Comparison of ENCODE assay signal across 10 cellular contexts in genomic region chr6:108945686-108946158, GRCh38.
DNase-seq lines count a peak whose midpoint lies in the region; ATAC-seq, FAIRE-seq and TF ChIP-seq lines count a peak whose summit lies in the region.
"Had no signal": no experiment of that assay in that cellular context is flagged by ENCODE, and none has a peak within 500 bp of the region (broad histone marks: within the 10 kb centered on the region; RNA-seq: fewer than 3 reads in every experiment).

No MANE protein-coding gene starts in this region.

- H3K27ac ChIP-seq in adrenal gland: peak overlapping the region; percentile 24 to 92 (median 76)
- H3K27ac ChIP-seq in heart right ventricle: peak overlapping the region; percentile 84 to 98 (median 92)
- peak overlapping the region; percentile 1 to 71 (median 56) for H3K27ac ChIP-seq in pancreas

- intact Hi-C loops in adrenal gland (cut with DNase I) (no loop called here), heart right ventricle (cut with DNase I) (loop anchor here in 6 of 10 donors (2.0 to 10.0 kb wide), 9 partner anchors 43 to 147 kb away; partner anchors contain the start of gene SESN1 (in 1 of the 6)), pancreas (cut with DNase I) (no loop called here)

- TF ChIP-seq CTCF in adrenal gland (IDR thresholded peaks at IDR 0.05) (no peak), heart right ventricle (IDR thresholded peaks at IDR 0.05) (no peak), pancreas (IDR thresholded peaks at IDR 0.05) (no peak)

- FAIRE-seq in pancreas (lab: Jason Lieb, UNC) (no peak), RCC 7860 (lab: Jason Lieb, UNC) (no peak)

- H3K36me3 ChIP-seq in adrenal gland (replicated peaks in 1 of 2): no peaks in the 10 kb centered on the region
- no peaks in the 10 kb centered on the region for H3K36me3 ChIP-seq in heart right ventricle
- no peaks in the 10 kb centered on the region for H3K36me3 ChIP-seq in pancreas
- H3K36me3 ChIP-seq: BE2C had no signal

- H3K4me1 Mint-ChIP-seq in activated T-cell treated with anti-CD3 and anti-CD28 coated beads, Interleukin-2, amount 50 U/mL, for 4 hours (ENCODE audit: low read depth): peaks cover 42% of the 10 kb centered on the region

- peak overlapping the region in 2 of 4 donors; percentile 2 to 14 for H3K4me3 ChIP-seq in adrenal gland
- H3K4me3 ChIP-seq in heart right ventricle: peak overlapping the region in 5 of 10 donors; percentile 11 to 30 (median 22)
- no peak overlapping the region for H3K4me3 ChIP-seq in pancreas

- H3K9me3 ChIP-seq in adrenal gland (replicated peaks in 1 of 3): no peaks in the 10 kb centered on the region
- H3K9me3 ChIP-seq in heart right ventricle: no peaks in the 10 kb centered on the region
- H3K9me3 ChIP-seq in pancreas: no peaks in the 10 kb centered on the region
- H3K9me3 ChIP-seq: BE2C had no signal

- DNase-seq in AG08395 (ENCODE audit: low spot score) (peak; percentile 58), adrenal gland (peak; percentile 85 to 94 (median 93)), heart right ventricle (peak; percentile 89 to 91), pancreas (peak; percentile 52 to 81 (median 66)), DMS153 treated with DMSO at 0.1 percent for 48 hours (lab: John Stamatoyannopoulos, UW; ENCODE audit: unreplicated experiment) (no peak), RCC 7860 (ENCODE audit: low spot score) (no peak)
- no peak for DNase-seq in activated T-cell treated with anti-CD3 and anti-CD28 coated beads, Interleukin-2, amount 50 U/mL, for 4 hours
- DNase-seq: BE2C; stimulated activated naive CD4-positive, alpha-beta T cell treated with Interleukin-2 at 50 U/mL for 16 hours had no signal

- TF ChIP-seq POLR2A in adrenal gland (IDR thresholded peaks at IDR 0.05): peak in 1 of 2 donors; percentile 49

- no peak overlapping the region for H3K4me3 Mint-ChIP-seq in activated T-cell treated with anti-CD3 and anti-CD28 coated beads, Interleukin-2, amount 50 U/mL, for 4 hours

- no peaks in the 10 kb centered on the region for H3K27me3 Mint-ChIP-seq in activated T-cell treated with anti-CD3 and anti-CD28 coated beads, Interleukin-2, amount 50 U/mL, for 4 hours (ENCODE audit: low read depth)

- no peaks in the 10 kb centered on the region for H3K9me3 Mint-ChIP-seq in activated T-cell treated with anti-CD3 and anti-CD28 coated beads, Interleukin-2, amount 50 U/mL, for 4 hours

- WGBS in adrenal gland, 4 donors: 24 to 35% (median 30%) methylated on average over 9 to 10 of the region's 10 CpGs
- 6 to 11% methylated on average over 10 of the region's 10 CpGs for WGBS in heart right ventricle, 2 donors
- 13 to 18% methylated on average over 10 of the region's 10 CpGs for WGBS in pancreas, 2 donors

- peaks cover 37 to 58% of the 10 kb centered on the region in 2 donors for H3K4me1 ChIP-seq in adrenal gland (replicated peaks in 1 of 2)
- H3K4me1 ChIP-seq in heart right ventricle: peaks cover 31 to 84% (median 75%) of the 10 kb centered on the region in 9 donors
- H3K4me1 ChIP-seq in pancreas: peaks cover 24 to 64% (median 52%) of the 10 kb centered on the region in 3 donors

- peak; percentile 84 to 93 (median 86) for ATAC-seq in heart right ventricle
- peak; percentile 55 to 83 (median 67) for ATAC-seq in pancreas
- no peak for ATAC-seq in HG02840 (IDR thresholded peaks at IDR 0.05; ENCODE audit: low FRiP score, unreplicated experiment)
- no peak for ATAC-seq in activated T-cell treated with anti-CD3 and anti-CD28 coated beads, Interleukin-2, amount 50 U/mL, for 4 hours

- no peaks in the 10 kb centered on the region for H3K27me3 ChIP-seq in adrenal gland
- no peaks in the 10 kb centered on the region for H3K27me3 ChIP-seq in heart right ventricle
- no peaks in the 10 kb centered on the region for H3K27me3 ChIP-seq in pancreas
- H3K27me3 ChIP-seq: BE2C had no signal

- no peaks in the 10 kb centered on the region for H3K36me3 Mint-ChIP-seq in activated T-cell treated with anti-CD3 and anti-CD28 coated beads, Interleukin-2, amount 50 U/mL, for 4 hours (ENCODE audit: insufficient read depth)

Comparison
In these comparisons a context has a peak if more than half of its experiments do, and no peak if none do; other contexts are left out.
1. DNase-seq: peak in AG08395 (single experiment), adrenal gland (7 of 7), heart right ventricle (2 of 2) and pancreas (6 of 6); none in activated T-cell treated with anti-CD3 and anti-CD28 coated beads, Interleukin-2, amount 50 U/mL, for 4 hours (single experiment), DMS153 treated with DMSO at 0.1 percent for 48 hours (single experiment) and RCC 7860 (single experiment).
2. ATAC-seq: peak in heart right ventricle (8 of 8) and pancreas (4 of 4); none in HG02840 (single experiment) and activated T-cell treated with anti-CD3 and anti-CD28 coated beads, Interleukin-2, amount 50 U/mL, for 4 hours (0 of 2).
3. intact Hi-C loops: an anchor here in heart right ventricle (2.0 to 10.0 kb wide); none called in adrenal gland and pancreas.
4. Peak in every context shown above with its lines, with median percentiles within 50 percentile points of each other: H3K27ac ChIP-seq.